In the genomic region with DNA sequence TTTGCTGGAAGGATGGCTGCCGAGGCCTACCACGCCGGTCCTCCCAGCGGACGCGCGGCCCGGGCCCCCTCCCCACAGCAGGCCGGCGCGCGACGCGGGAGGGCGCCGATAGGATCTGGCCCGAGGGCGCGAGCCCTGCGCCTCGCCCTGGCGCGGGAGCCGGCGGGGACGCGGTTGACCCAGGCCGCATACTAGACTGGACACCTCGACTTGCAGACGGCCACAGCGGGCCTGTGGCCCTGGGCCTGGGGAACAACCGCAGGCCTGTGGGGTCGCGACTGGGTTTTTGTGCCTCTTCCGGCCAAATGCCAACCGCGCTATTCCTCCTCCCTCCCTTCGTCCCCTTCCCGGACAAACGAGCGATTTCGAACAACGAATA, we compare ENCODE assay signal across 1 cellular context.
TF ChIP-seq lines count a peak whose summit lies in the region.

No MANE protein-coding gene starts in this region.

TF ChIP-seq in WTC11, 78 proteins besides CTCF, POLR2A, EP300 and RAD21 (continued from another document and continues in another):
- TF ChIP-seq, protein P1, sequence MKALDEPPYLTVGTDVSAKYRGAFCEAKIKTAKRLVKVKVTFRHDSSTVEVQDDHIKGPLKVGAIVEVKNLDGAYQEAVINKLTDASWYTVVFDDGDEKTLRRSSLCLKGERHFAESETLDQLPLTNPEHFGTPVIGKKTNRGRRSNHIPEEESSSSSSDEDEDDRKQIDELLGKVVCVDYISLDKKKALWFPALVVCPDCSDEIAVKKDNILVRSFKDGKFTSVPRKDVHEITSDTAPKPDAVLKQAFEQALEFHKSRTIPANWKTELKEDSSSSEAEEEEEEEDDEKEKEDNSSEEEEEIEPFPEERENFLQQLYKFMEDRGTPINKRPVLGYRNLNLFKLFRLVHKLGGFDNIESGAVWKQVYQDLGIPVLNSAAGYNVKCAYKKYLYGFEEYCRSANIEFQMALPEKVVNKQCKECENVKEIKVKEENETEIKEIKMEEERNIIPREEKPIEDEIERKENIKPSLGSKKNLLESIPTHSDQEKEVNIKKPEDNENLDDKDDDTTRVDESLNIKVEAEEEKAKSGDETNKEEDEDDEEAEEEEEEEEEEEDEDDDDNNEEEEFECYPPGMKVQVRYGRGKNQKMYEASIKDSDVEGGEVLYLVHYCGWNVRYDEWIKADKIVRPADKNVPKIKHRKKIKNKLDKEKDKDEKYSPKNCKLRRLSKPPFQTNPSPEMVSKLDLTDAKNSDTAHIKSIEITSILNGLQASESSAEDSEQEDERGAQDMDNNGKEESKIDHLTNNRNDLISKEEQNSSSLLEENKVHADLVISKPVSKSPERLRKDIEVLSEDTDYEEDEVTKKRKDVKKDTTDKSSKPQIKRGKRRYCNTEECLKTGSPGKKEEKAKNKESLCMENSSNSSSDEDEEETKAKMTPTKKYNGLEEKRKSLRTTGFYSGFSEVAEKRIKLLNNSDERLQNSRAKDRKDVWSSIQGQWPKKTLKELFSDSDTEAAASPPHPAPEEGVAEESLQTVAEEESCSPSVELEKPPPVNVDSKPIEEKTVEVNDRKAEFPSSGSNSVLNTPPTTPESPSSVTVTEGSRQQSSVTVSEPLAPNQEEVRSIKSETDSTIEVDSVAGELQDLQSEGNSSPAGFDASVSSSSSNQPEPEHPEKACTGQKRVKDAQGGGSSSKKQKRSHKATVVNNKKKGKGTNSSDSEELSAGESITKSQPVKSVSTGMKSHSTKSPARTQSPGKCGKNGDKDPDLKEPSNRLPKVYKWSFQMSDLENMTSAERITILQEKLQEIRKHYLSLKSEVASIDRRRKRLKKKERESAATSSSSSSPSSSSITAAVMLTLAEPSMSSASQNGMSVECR (CRISPR knock-in tag; IDR thresholded peaks at IDR 0.05; ENCODE audit: borderline replicate concordance): no peak
- TF ChIP-seq NR1H2 (CRISPR knock-in tag; IDR thresholded peaks at IDR 0.05) (no peak), CREB1 (CRISPR knock-in tag; IDR thresholded peaks at IDR 0.05) (no peak), MLX (CRISPR knock-in tag; IDR thresholded peaks at IDR 0.05) (no peak), TCF7 (CRISPR knock-in tag; IDR thresholded peaks at IDR 0.05; ENCODE audit: low read depth) (no peak; the same call in 1 of the 2 replicates), CDX4 (CRISPR knock-in tag; IDR thresholded peaks at IDR 0.05; ENCODE audit: borderline replicate concordance) (no peak), ZNF263 (CRISPR knock-in tag; IDR thresholded peaks at IDR 0.05; ENCODE audit: low read depth) (0 out of 2 replicates have a peak, but pooled peaks have one; percentile 50), PRRX2 (CRISPR knock-in tag; IDR thresholded peaks at IDR 0.05) (no peak), ZNF671 (CRISPR knock-in tag; IDR thresholded peaks at IDR 0.05) (no peak), PREB (CRISPR knock-in tag; IDR thresholded peaks at IDR 0.05; ENCODE audit: borderline replicate concordance) (no peak), GTF2I (CRISPR knock-in tag; conservative IDR thresholded peaks at IDR 0.05) (no peak), HMGA2 (CRISPR knock-in tag; IDR thresholded peaks at IDR 0.05) (no peak), ZNF138 (CRISPR knock-in tag; conservative IDR thresholded peaks at IDR 0.05) (no peak), ZNF416 (CRISPR knock-in tag; IDR thresholded peaks at IDR 0.05) (no peak), SP1 (CRISPR knock-in tag; conservative IDR thresholded peaks at IDR 0.05) (no peak; the same call in 1 of the 2 replicates), JAZF1 (CRISPR knock-in tag; IDR thresholded peaks at IDR 0.05) (no peak), NFE2L1 (CRISPR knock-in tag; IDR thresholded peaks at IDR 0.05) (0 out of 2 replicates have a peak, but pooled peaks have one; percentile 4), NFATC4 (CRISPR knock-in tag; IDR thresholded peaks at IDR 0.05) (no peak), RELA (CRISPR knock-in tag; IDR thresholded peaks at IDR 0.05; ENCODE audit: borderline replicate concordance) (no peak), E2F4 (CRISPR knock-in tag; IDR thresholded peaks at IDR 0.05; ENCODE audit: borderline replicate concordance, low read depth) (no peak), RORB (CRISPR knock-in tag; IDR thresholded peaks at IDR 0.05) (no peak), TEAD1 (CRISPR knock-in tag; IDR thresholded peaks at IDR 0.05) (no peak), SOX15 (CRISPR knock-in tag; IDR thresholded peaks at IDR 0.05) (no peak), IRF2 (CRISPR knock-in tag; IDR thresholded peaks at IDR 0.05; ENCODE audit: borderline replicate concordance, low read depth) (0 out of 2 replicates have a peak, but pooled peaks have one; percentile 8), ZNF317 (CRISPR knock-in tag; IDR thresholded peaks at IDR 0.05; ENCODE audit: borderline replicate concordance, low read depth) (no peak), MXD4 (CRISPR knock-in tag; IDR thresholded peaks at IDR 0.05; ENCODE audit: borderline replicate concordance) (no peak), FOXK1 (CRISPR knock-in tag; IDR thresholded peaks at IDR 0.05) (0 out of 2 replicates have a peak, but pooled peaks have one; percentile 44), KAT7 (CRISPR knock-in tag; IDR thresholded peaks at IDR 0.05; ENCODE audit: borderline replicate concordance) (no peak), GABPB1 (CRISPR knock-in tag; IDR thresholded peaks at IDR 0.05) (no peak), ZBTB21 (CRISPR knock-in tag; IDR thresholded peaks at IDR 0.05; ENCODE audit: borderline replicate concordance) (no peak), JUN (CRISPR knock-in tag; IDR thresholded peaks at IDR 0.05) (no peak), GRHL2 (CRISPR knock-in tag; IDR thresholded peaks at IDR 0.05; ENCODE audit: insufficient replicate concordance, severe bottlenecking) (no peak), ZNF423 (CRISPR knock-in tag; IDR thresholded peaks at IDR 0.05) (no peak), EMX1 (CRISPR knock-in tag; IDR thresholded peaks at IDR 0.05) (no peak), E2F1 (CRISPR knock-in tag; IDR thresholded peaks at IDR 0.05) (0 out of 2 replicates have a peak, but pooled peaks have one; percentile 69), SMAD3 (CRISPR knock-in tag; IDR thresholded peaks at IDR 0.05; ENCODE audit: borderline replicate concordance) (no peak), ZMAT4 (CRISPR knock-in tag; IDR thresholded peaks at IDR 0.05) (no peak)
- TF ChIP-seq, protein P2, sequence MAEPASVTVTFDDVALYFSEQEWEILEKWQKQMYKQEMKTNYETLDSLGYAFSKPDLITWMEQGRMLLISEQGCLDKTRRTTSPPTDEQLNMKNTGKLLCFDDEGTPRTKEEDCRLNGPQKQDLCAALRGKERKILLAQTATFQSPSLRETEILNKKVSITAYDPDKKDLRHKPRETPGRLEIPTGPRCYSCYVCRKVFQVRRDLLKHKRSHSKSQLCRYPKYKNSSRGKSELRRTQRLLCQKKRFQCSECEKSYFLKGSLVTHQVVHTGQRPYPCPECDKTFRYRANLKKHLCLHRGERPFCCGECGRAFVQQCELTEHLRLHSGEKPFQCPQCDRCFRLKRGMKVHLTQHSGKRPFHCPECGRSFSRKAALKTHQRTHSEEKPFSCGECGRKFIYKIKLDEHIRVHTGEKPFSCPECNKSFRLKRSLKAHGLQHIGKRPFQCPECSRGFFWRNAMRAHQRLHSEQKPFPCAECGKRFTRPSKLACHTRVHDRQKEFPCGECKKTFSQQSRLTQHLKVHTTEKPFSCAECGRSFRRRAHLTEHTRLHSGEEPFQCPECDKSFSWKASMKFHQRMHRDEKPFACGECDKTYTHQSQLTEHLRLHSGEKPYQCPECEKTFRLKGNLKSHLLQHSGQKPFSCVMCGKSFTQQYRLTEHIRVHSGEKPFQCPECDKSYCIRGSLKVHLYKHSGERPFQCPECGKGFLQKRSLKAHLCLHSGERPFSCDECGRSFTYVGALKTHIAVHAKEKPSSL (CRISPR knock-in tag; conservative IDR thresholded peaks at IDR 0.05): no peak
- TF ChIP-seq, protein P3, sequence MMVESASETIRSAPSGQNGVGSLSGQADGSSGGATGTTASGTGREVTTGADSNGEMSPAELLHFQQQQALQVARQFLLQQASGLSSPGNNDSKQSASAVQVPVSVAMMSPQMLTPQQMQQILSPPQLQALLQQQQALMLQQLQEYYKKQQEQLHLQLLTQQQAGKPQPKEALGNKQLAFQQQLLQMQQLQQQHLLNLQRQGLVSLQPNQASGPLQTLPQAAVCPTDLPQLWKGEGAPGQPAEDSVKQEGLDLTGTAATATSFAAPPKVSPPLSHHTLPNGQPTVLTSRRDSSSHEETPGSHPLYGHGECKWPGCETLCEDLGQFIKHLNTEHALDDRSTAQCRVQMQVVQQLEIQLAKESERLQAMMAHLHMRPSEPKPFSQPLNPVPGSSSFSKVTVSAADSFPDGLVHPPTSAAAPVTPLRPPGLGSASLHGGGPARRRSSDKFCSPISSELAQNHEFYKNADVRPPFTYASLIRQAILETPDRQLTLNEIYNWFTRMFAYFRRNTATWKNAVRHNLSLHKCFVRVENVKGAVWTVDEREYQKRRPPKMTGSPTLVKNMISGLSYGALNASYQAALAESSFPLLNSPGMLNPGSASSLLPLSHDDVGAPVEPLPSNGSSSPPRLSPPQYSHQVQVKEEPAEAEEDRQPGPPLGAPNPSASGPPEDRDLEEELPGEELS (CRISPR knock-in tag; IDR thresholded peaks at IDR 0.05): no peak; the same call in 1 of the 2 replicates
- TF ChIP-seq, protein P4, sequence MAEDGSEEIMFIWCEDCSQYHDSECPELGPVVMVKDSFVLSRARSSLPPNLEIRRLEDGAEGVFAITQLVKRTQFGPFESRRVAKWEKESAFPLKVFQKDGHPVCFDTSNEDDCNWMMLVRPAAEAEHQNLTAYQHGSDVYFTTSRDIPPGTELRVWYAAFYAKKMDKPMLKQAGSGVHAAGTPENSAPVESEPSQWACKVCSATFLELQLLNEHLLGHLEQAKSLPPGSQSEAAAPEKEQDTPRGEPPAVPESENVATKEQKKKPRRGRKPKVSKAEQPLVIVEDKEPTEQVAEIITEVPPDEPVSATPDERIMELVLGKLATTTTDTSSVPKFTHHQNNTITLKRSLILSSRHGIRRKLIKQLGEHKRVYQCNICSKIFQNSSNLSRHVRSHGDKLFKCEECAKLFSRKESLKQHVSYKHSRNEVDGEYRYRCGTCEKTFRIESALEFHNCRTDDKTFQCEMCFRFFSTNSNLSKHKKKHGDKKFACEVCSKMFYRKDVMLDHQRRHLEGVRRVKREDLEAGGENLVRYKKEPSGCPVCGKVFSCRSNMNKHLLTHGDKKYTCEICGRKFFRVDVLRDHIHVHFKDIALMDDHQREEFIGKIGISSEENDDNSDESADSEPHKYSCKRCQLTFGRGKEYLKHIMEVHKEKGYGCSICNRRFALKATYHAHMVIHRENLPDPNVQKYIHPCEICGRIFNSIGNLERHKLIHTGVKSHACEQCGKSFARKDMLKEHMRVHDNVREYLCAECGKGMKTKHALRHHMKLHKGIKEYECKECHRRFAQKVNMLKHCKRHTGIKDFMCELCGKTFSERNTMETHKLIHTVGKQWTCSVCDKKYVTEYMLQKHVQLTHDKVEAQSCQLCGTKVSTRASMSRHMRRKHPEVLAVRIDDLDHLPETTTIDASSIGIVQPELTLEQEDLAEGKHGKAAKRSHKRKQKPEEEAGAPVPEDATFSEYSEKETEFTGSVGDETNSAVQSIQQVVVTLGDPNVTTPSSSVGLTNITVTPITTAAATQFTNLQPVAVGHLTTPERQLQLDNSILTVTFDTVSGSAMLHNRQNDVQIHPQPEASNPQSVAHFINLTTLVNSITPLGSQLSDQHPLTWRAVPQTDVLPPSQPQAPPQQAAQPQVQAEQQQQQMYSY (CRISPR knock-in tag; IDR thresholded peaks at IDR 0.05): no peak
